ENCODE assay signal across 26 cellular contexts in genomic region chr2:56376699-56377665, GRCh38.
DNase-seq lines count a peak whose midpoint lies in the region; ATAC-seq, FAIRE-seq and TF ChIP-seq lines count a peak whose summit lies in the region.
"Had no signal": no experiment of that assay in that cellular context is flagged by ENCODE, and none has a peak within 500 bp of the region (broad histone marks: within the 10 kb centered on the region; RNA-seq: fewer than 3 reads in every experiment).

No MANE protein-coding gene starts in this region.

- H3K36me3 ChIP-seq in RWPE2 (ENCODE audit: low read depth) (no peaks in the 10 kb centered on the region), small intestine (ENCODE audit: control insufficient read depth in 2 of 2, insufficient read depth in 2 of 2, low read length in 2 of 2) (no peaks in the 10 kb centered on the region)
- H3K36me3 ChIP-seq: ascending aorta, transverse colon had no signal

- H3K27ac ChIP-seq in RWPE2 (ENCODE audit: poor library complexity, severe bottlenecking): no peak overlapping the region
- H3K27ac ChIP-seq in small intestine (ENCODE audit: low read depth in 1 of 2, low read length in 1 of 2): no peak overlapping the region
- H3K27ac ChIP-seq: ascending aorta, transverse colon had no signal

- no peaks in the 10 kb centered on the region for H3K36me3 Mint-ChIP-seq in T-cell
- H3K36me3 Mint-ChIP-seq: activated naive CD4-positive, alpha-beta T cell treated with anti-CD3 and anti-CD28 coated beads, Interleukin-2, amount 10 ng/mL, durations not matched to agents 7 days and 5 days; mesothelial cell of epicardium had no signal

- H3K27me3 Mint-ChIP-seq in T-cell: no peaks in the 10 kb centered on the region
- H3K27me3 Mint-ChIP-seq: activated naive CD4-positive, alpha-beta T cell treated with anti-CD3 and anti-CD28 coated beads, Interleukin-2, amount 10 ng/mL, durations not matched to agents 7 days and 5 days; stimulated activated naive CD8-positive, alpha-beta T cell treated with anti-CD3 and anti-CD28 coated beads, Interleukin-15, Interleukin-2, amounts not matched to agents 100 ng/mL and 50 ng/mL, for 24 hours had no signal

- no peak overlapping the region for H3K4me3 Mint-ChIP-seq in T-cell
- H3K4me3 Mint-ChIP-seq: activated CD8-positive, alpha-beta T cell treated with anti-CD3 and anti-CD28 coated beads, Interleukin-2, amount 10 ng/mL, durations not matched to agents 7 days and 5 days; activated naive CD4-positive, alpha-beta T cell treated with anti-CD3 and anti-CD28 coated beads, Interleukin-2, amount 10 ng/mL, durations not matched to agents 7 days and 5 days; activated T-cell treated with anti-CD3 and anti-CD28 coated beads, Interleukin-2, amount 50 U/mL, for 4 hours; mesothelial cell of epicardium; nephron; stimulated activated naive CD8-positive, alpha-beta T cell treated with anti-CD3 and anti-CD28 coated beads, Interleukin-15, Interleukin-2, amounts not matched to agents 100 ng/mL and 50 ng/mL, for 24 hours had no signal

- H3K4me3 ChIP-seq in RWPE2 (ENCODE audit: severe bottlenecking): no peak overlapping the region
- no peak overlapping the region for H3K4me3 ChIP-seq in small intestine (ENCODE audit: low read depth in 1 of 2, low read length in 2 of 2)
- H3K4me3 ChIP-seq: ascending aorta, transverse colon had no signal

- no peak for FAIRE-seq in small intestine (lab: Jason Lieb, UNC)
- FAIRE-seq: RCC 7860 had no signal

- ATAC-seq in RWPE2 (ENCODE audit: low read depth): peak; percentile 21; the same call in 1 of the 3 replicates
- no peak for ATAC-seq in T-cell (replicated peaks in 1 of 4)
- ATAC-seq in GM19455 (IDR thresholded peaks at IDR 0.05; ENCODE audit: unreplicated experiment): no peak
- ATAC-seq: activated CD4-positive, CD25-positive, alpha-beta regulatory T cell treated with anti-CD3 and anti-CD28 coated beads, Interleukin-2, amount 50 U/mL, for 24 hours; activated CD8-positive, alpha-beta T cell treated with anti-CD3 and anti-CD28 coated beads, Interleukin-2, amount 10 ng/mL, durations not matched to agents 7 days and 5 days; activated T-cell treated with anti-CD3 and anti-CD28 coated beads, Interleukin-2, amount 50 U/mL, for 4 hours; esophagus mucosa; left colon had no signal

- H3K9me3 ChIP-seq in RWPE2 (ENCODE audit: severe bottlenecking): no peaks in the 10 kb centered on the region
- no peaks in the 10 kb centered on the region for H3K9me3 ChIP-seq in small intestine (ENCODE audit: control insufficient read depth, low read depth)
- H3K9me3 ChIP-seq: ascending aorta, transverse colon had no signal

- H3K4me1 Mint-ChIP-seq in T-cell: no peaks in the 10 kb centered on the region
- H3K4me1 Mint-ChIP-seq: activated naive CD4-positive, alpha-beta T cell treated with anti-CD3 and anti-CD28 coated beads, Interleukin-2, amount 10 ng/mL, durations not matched to agents 7 days and 5 days; nephron had no signal

- H3K27me3 ChIP-seq in RWPE2 (ENCODE audit: insufficient read depth, poor library complexity, severe bottlenecking) (no peaks in the 10 kb centered on the region), small intestine (ENCODE audit: control insufficient read depth in 2 of 2, insufficient read depth in 2 of 2, low read length in 2 of 2) (no peaks in the 10 kb centered on the region)
- H3K27me3 ChIP-seq: ascending aorta, transverse colon had no signal

- TF ChIP-seq CTCF in RWPE2 (IDR thresholded peaks at IDR 0.05; ENCODE audit: poor library complexity, severe bottlenecking): no peak

- no peaks in the 10 kb centered on the region for H3K4me1 ChIP-seq in RWPE2 (ENCODE audit: insufficient read depth, poor library complexity, severe bottlenecking)
- H3K4me1 ChIP-seq in small intestine (ENCODE audit: control insufficient read depth in 2 of 2, insufficient read depth in 1 of 2, low read depth in 1 of 2, low read length in 1 of 2): no peaks in the 10 kb centered on the region
- H3K4me1 ChIP-seq: ascending aorta had no signal

- H3K9me3 Mint-ChIP-seq in T-cell: peaks cover 0 to 9% (median 6%) of the 10 kb centered on the region in 3 donors
- H3K9me3 Mint-ChIP-seq: mesothelial cell of epicardium; nephron; stimulated activated naive CD8-positive, alpha-beta T cell treated with anti-CD3 and anti-CD28 coated beads, Interleukin-15, Interleukin-2, amounts not matched to agents 100 ng/mL and 50 ng/mL, for 24 hours had no signal

- CTCF ChIA-PET in T-cell (lab: Charles Lee): no interaction called here

- POLR2A ChIA-PET in T-cell (lab: Charles Lee): no interaction called here

- DNase-seq in GM04504 (ENCODE audit: low read depth): peak; percentile 52
- DNase-seq in RWPE2 (ENCODE audit: low spot score): no peak
- peak; percentile 8 for DNase-seq in fibroblast of peridontal ligament (ENCODE audit: extremely low read depth)
- DNase-seq in stromal cell of bone marrow (ENCODE audit: low read depth): peak; percentile 28
- DNase-seq in small intestine: no peak
- DNase-seq in T-cell: no peak
- DNase-seq: activated CD8-positive, alpha-beta T cell treated with anti-CD3 and anti-CD28 coated beads, Interleukin-2, amount 10 ng/mL, durations not matched to agents 7 days and 5 days; activated naive CD4-positive, alpha-beta T cell treated with anti-CD3 and anti-CD28 coated beads, Interleukin-2, amount 10 ng/mL, durations not matched to agents 7 days and 5 days; activated T-cell treated with anti-CD3 and anti-CD28 coated beads, Interleukin-2, amount 50 U/mL, for 4 hours; AML-193; Calu3; effector CD8-positive, alpha-beta T cell; left colon; NCI-H1092 treated with DMSO at 0.1 percent for 48 hours; NCI-H2029 treated with DMSO at 0.1 percent for 48 hours; posterior cingulate gyrus; stimulated activated CD4-positive, alpha-beta T cell treated with anti-CD3 and anti-CD28 coated beads, Interleukin-2, amount 100 ng/mL, for 48 hours; transverse colon had no signal

- WGBS in small intestine, 3 donors: 65 to 87% (median 84%) methylated on average over 2 of the region's 2 CpGs

- H3K27ac Mint-ChIP-seq in T-cell: no peak overlapping the region
- H3K27ac Mint-ChIP-seq: activated CD8-positive, alpha-beta T cell treated with anti-CD3 and anti-CD28 coated beads, Interleukin-2, amount 10 ng/mL, durations not matched to agents 7 days and 5 days; activated naive CD4-positive, alpha-beta T cell treated with anti-CD3 and anti-CD28 coated beads, Interleukin-2, amount 10 ng/mL, durations not matched to agents 7 days and 5 days; mesothelial cell of epicardium; nephron; stimulated activated naive CD8-positive, alpha-beta T cell treated with anti-CD3 and anti-CD28 coated beads, Interleukin-15, Interleukin-2, amounts not matched to agents 100 ng/mL and 50 ng/mL, for 24 hours had no signal

Comparison
In these comparisons a context has a peak if more than half of its experiments do, and no peak if none do; other contexts are left out.
1. DNase-seq: peak in GM04504 (single experiment), fibroblast of peridontal ligament (single experiment) and stromal cell of bone marrow (single experiment); none in RWPE2 (single experiment), small intestine (single experiment) and T-cell (0 of 34).